In the genomic region with DNA sequence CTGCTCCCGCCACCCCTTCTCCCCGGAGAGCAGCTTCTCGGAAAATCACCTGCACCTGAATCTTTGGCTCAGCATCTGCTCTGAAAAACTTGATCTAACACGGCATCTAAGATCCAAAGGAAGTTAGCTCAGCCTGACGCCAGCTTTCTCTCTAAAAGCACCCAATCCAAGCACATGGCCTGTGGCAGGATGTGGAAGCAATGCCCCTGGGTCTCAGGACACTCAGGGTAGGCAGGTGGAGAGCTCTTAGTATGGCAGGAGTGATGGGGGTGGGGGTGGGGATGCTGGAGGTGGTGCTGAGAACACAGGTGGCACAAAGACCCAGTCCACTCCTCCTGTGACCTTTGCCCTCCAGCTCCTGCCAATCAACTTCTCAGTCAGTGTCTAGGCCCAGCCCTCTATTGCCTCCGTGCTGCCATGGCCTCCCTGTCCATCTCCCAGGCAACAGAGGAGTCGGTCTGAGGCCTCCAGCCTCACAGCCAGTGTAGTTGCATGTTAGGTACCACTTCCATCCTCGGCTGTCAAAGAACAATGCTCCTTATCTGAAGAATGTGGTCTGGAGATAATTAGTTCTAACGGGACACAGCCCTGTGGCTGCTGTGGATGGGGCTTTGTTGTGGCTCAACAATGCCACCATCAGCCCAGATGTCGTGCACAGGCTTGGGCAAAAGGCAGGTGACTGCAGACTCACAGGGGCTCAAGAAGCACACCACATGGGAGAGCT, we compare ENCODE assay signal across 13 cellular contexts.
DNase-seq lines count a peak whose midpoint lies in the region; ATAC-seq and TF ChIP-seq lines count a peak whose summit lies in the region.
"Had no signal": no experiment of that assay in that cellular context is flagged by ENCODE, and none has a peak within 500 bp of the region (broad histone marks: within the 10 kb centered on the region; RNA-seq: fewer than 3 reads in every experiment).

No MANE protein-coding gene starts in this region.

- 52% methylated on average over 10 of the region's 10 CpGs for WGBS in right cardiac atrium

- peak in 4 of 5 donors; percentile 47 to 57 (median 52) for DNase-seq in CD4-positive, alpha-beta memory T cell
- DNase-seq in T-cell = peak in 4 of 34 experiments; percentile 16 to 42 (median 24)
- DNase-seq in right cardiac atrium = no peak
- no peak for DNase-seq in chondrocyte (ENCODE audit: low spot score)
- DNase-seq in NOMO-1 treated with DMSO at 0.1 percent for 48 hours (lab: John Stamatoyannopoulos, UW; ENCODE audit: unreplicated experiment) = no peak
- no peak for DNase-seq in NCI-H82 treated with DMSO at 0.1 percent for 48 hours (lab: John Stamatoyannopoulos, UW; ENCODE audit: unreplicated experiment)
- DNase-seq: activated CD8-positive, alpha-beta memory T cell treated with anti-CD3 and anti-CD28 coated beads, Interleukin-2, amount 50 U/mL, for 4 hours; NCI-H2029 treated with DMSO at 0.1 percent for 48 hours had no signal

- peak overlapping the region; percentile 85 for H3K4me2 ChIP-seq in BLaER1

- H3K9me3 ChIP-seq in BLaER1 (peaks cover 21% of the 10 kb centered on the region), right cardiac atrium (ENCODE audit: control insufficient read depth, low read length) (no peaks in the 10 kb centered on the region)
- no peaks in the 10 kb centered on the region for H3K9me3 ChIP-seq in CD4-positive, alpha-beta memory T cell (ENCODE audit: control insufficient read depth in 1 of 2, low read length in 2 of 2)

- ATAC-seq in T-cell (replicated peaks in 1 of 4) (peak; percentile 69 to 86 (median 79)), right cardiac atrium (peak; percentile 36 to 74)

- peaks cover 85% of the 10 kb centered on the region for H3K4me1 ChIP-seq in BLaER1
- peaks cover 42% of the 10 kb centered on the region for H3K4me1 ChIP-seq in CD4-positive, alpha-beta memory T cell (ENCODE audit: insufficient read depth, low read length)
- no peaks in the 10 kb centered on the region for H3K4me1 ChIP-seq in right cardiac atrium (ENCODE audit: control insufficient read depth, insufficient read depth, low read length)
- H3K4me1 ChIP-seq: adrenal gland had no signal

- CTCF ChIA-PET in CD4-positive, alpha-beta memory T cell (lab: Charles Lee; ENCODE audit: partially characterized antibody) = interaction anchor here (0.5 to 1.8 kb wide), 15 partner anchors 20 to 321 kb away, joined by 3 to 11 read pairs (median 3); no protein-coding TSS in a partner anchor
- CTCF ChIA-PET in T-cell (lab: Charles Lee) = no interaction called here

- no peak for TF ChIP-seq CTCF in chondrocyte (IDR thresholded peaks at IDR 0.05)

- no peaks in the 10 kb centered on the region for H4K20me1 ChIP-seq in BLaER1

- H3K36me3 Mint-ChIP-seq in CD4-positive, alpha-beta memory T cell = peaks cover 1 to 10% of the 10 kb centered on the region in 2 donors
- peaks cover 5% of the 10 kb centered on the region for H3K36me3 Mint-ChIP-seq in T-cell
- H3K36me3 Mint-ChIP-seq in chondrocyte (ENCODE audit: low read depth) = no peaks in the 10 kb centered on the region

- H3K27me3 Mint-ChIP-seq in CD4-positive, alpha-beta memory T cell = no peaks in the 10 kb centered on the region
- H3K27me3 Mint-ChIP-seq in T-cell (peaks cover 0 to 3% of the 10 kb centered on the region in 2 donors), chondrocyte (ENCODE audit: low read depth) (peaks cover 14% of the 10 kb centered on the region)

- no peak overlapping the region for H3K9ac ChIP-seq in BLaER1

- H3K4me3 Mint-ChIP-seq in CD4-positive, alpha-beta memory T cell = peak overlapping the region in 6 of 8 donors; percentile 4 to 51 (median 29)
- H3K4me3 Mint-ChIP-seq in T-cell = no peak overlapping the region
- no peak overlapping the region for H3K4me3 Mint-ChIP-seq in chondrocyte (ENCODE audit: unreplicated experiment)

- H3K4me3 ChIP-seq in BLaER1 = no peak overlapping the region
- no peak overlapping the region for H3K4me3 ChIP-seq in CD4-positive, alpha-beta memory T cell (ENCODE audit: low read length in 2 of 2)
- H3K4me3 ChIP-seq in right cardiac atrium (ENCODE audit: low read length) = no peak overlapping the region
- H3K4me3 ChIP-seq: adrenal gland, tibial nerve had no signal

- peaks cover 0 to 17% (median 10%) of the 10 kb centered on the region in 8 donors for H3K9me3 Mint-ChIP-seq in CD4-positive, alpha-beta memory T cell
- H3K9me3 Mint-ChIP-seq in T-cell = peaks cover 0 to 13% (median 6%) of the 10 kb centered on the region in 3 donors
- peaks cover 30% of the 10 kb centered on the region for H3K9me3 Mint-ChIP-seq in chondrocyte (ENCODE audit: low read depth)

- H3K36me3 ChIP-seq in BLaER1 = no peaks in the 10 kb centered on the region; the same call in 1 of the 2 replicates
- H3K36me3 ChIP-seq in CD4-positive, alpha-beta memory T cell (ENCODE audit: insufficient read depth, low read length) = no peaks in the 10 kb centered on the region
- H3K36me3 ChIP-seq: adrenal gland, tibial nerve had no signal

- intact Hi-C loops in CD4-positive, alpha-beta memory T cell (cut with micrococcal nuclease) = loop anchor here (5.0 kb wide), 1 partner anchor 322 kb away; no protein-coding TSS in a partner anchor
- intact Hi-C loops in right cardiac atrium (cut with DNase I) = no loop called here

- H3K27ac Mint-ChIP-seq in CD4-positive, alpha-beta memory T cell = peak overlapping the region; percentile 77 to 92 (median 88)
- peak overlapping the region; percentile 55 to 71 for H3K27ac Mint-ChIP-seq in T-cell
- H3K27ac Mint-ChIP-seq in chondrocyte (ENCODE audit: unreplicated experiment) = no peak overlapping the region

- peaks cover 24 to 53% (median 37%) of the 10 kb centered on the region in 4 donors for H3K4me1 Mint-ChIP-seq in CD4-positive, alpha-beta memory T cell
- H3K4me1 Mint-ChIP-seq in T-cell = peaks cover 31 to 49% (median 36%) of the 10 kb centered on the region in 3 donors
- H3K4me1 Mint-ChIP-seq in chondrocyte (ENCODE audit: low read depth) = no peaks in the 10 kb centered on the region

- POLR2A ChIA-PET in CD4-positive, alpha-beta memory T cell (lab: Charles Lee; ENCODE audit: partially characterized antibody) = interaction anchor here (0.8 to 1.3 kb wide), 3 partner anchors 9 to 262 kb away, joined by 4 to 6 read pairs (median 4); no protein-coding TSS in a partner anchor
- POLR2A ChIA-PET in T-cell (lab: Charles Lee) = no interaction called here

- no peaks in the 10 kb centered on the region for H3K27me3 ChIP-seq in BLaER1
- no peaks in the 10 kb centered on the region for H3K27me3 ChIP-seq in CD4-positive, alpha-beta memory T cell (ENCODE audit: insufficient read depth, low read length)
- no peaks in the 10 kb centered on the region for H3K27me3 ChIP-seq in right cardiac atrium (ENCODE audit: control insufficient read depth, insufficient read depth)
- H3K27me3 ChIP-seq: tibial nerve had no signal

- H3K27ac ChIP-seq in BLaER1 = peak overlapping the region; percentile 35; the same call in 1 of the 2 replicates
- H3K27ac ChIP-seq in CD4-positive, alpha-beta memory T cell (ENCODE audit: low read depth, low read length) = no peak overlapping the region
- H3K27ac ChIP-seq in right cardiac atrium (ENCODE audit: low read length) = no peak overlapping the region
- H3K27ac ChIP-seq: adrenal gland, C4-2B, tibial nerve, VCaP had no signal

Comparison
In these comparisons a context has a peak if more than half of its experiments do, and no peak if none do; other contexts are left out.
1. DNase-seq: peak in CD4-positive, alpha-beta memory T cell (4 of 5); none in right cardiac atrium (0 of 3), chondrocyte (single experiment), NOMO-1 treated with DMSO at 0.1 percent for 48 hours (single experiment) and NCI-H82 treated with DMSO at 0.1 percent for 48 hours (single experiment).
2. H3K4me3 Mint-ChIP-seq: peak in CD4-positive, alpha-beta memory T cell (6 of 8); none in T-cell (0 of 3) and chondrocyte (single experiment).